Comparison of ENCODE assay signal across 8 cellular contexts in genomic region chr12:106223485-106224391, GRCh38. TPM values are rescaled to one million over a fixed set of nuclear protein-coding genes. Genes with fewer than 3 reads are reported as not detected.
DNase-seq lines count a peak whose midpoint lies in the region; ATAC-seq and TF ChIP-seq lines count a peak whose summit lies in the region.

No MANE protein-coding gene starts in this region.

- ATAC-seq in GM19455 (IDR thresholded peaks at IDR 0.05; ENCODE audit: unreplicated experiment) = peak; percentile 70
- no peak for ATAC-seq in GM21367 (IDR thresholded peaks at IDR 0.05; ENCODE audit: unreplicated experiment)

- peaks cover 2% of the 10 kb centered on the region for H3K4me1 Mint-ChIP-seq in glutamatergic neuron (ENCODE audit: low read depth, unreplicated experiment)

- no peaks in the 10 kb centered on the region for H3K27me3 Mint-ChIP-seq in glutamatergic neuron (ENCODE audit: unreplicated experiment)

- H3K4me3 Mint-ChIP-seq in glutamatergic neuron (ENCODE audit: unreplicated experiment) = no peak overlapping the region

- TF ChIP-seq CTCF in C4-2B (conservative IDR thresholded peaks at IDR 0.05) (peak; percentile 94), glutamatergic neuron (IDR thresholded peaks at IDR 0.05; ENCODE audit: partially characterized antibody, unreplicated experiment) (peak; percentile 93)

- no peaks in the 10 kb centered on the region for H3K36me3 Mint-ChIP-seq in glutamatergic neuron (ENCODE audit: unreplicated experiment)

- no peak overlapping the region for H3K27ac ChIP-seq in C4-2B

- intact Hi-C loops in posterior cingulate gyrus (cut with DNase I) = loop anchor here (2.0 to 5.0 kb wide), 2 partner anchors 76 to 803 kb away; no protein-coding TSS in a partner anchor

- no peak overlapping the region for H3K27ac Mint-ChIP-seq in glutamatergic neuron (ENCODE audit: unreplicated experiment)

- DNase-seq in M059J (ENCODE audit: low read depth) = peak; percentile 59
- DNase-seq in SK-N-DZ (ENCODE audit: low spot score) = peak; percentile 69
- DNase-seq in activated naive CD4-positive, alpha-beta T cell treated with Interleukin-2 at 50 U/mL for 16 hours = peak; percentile 74
- DNase-seq in glutamatergic neuron = peak; percentile 83
- peak in 8 of 10 donors; percentile 49 to 95 (median 72) for DNase-seq in posterior cingulate gyrus

- H3K9me3 Mint-ChIP-seq in glutamatergic neuron (ENCODE audit: unreplicated experiment) = no peaks in the 10 kb centered on the region

RNA-seq across cellular contexts. Expression of gene CKAP4, which starts 24.1 kb away (rescaled TPM):
- 179 and 286 TPM in 2 replicates for total RNA-seq in M059J (2014; rRNA removed; shearing (Covaris generic))
- 71.9 and 73.2 TPM in 2 replicates for polyA plus RNA-seq in SK-N-DZ (2014; cell fraction: cytosol; rRNA removed)
- polyA plus RNA-seq in SK-N-DZ (2014; cell fraction: nucleus; rRNA removed) = 31.6 and 38.6 TPM in 2 replicates
- 87.0 TPM for total RNA-seq in glutamatergic neuron (ENCODE audit: unreplicated experiment)
